26 cellular contexts compared by ENCODE assay signal in genomic region chr21:16353764-16354163, GRCh38.
"Had no signal": no experiment of that assay in that cellular context is flagged by ENCODE, and none has a peak within 500 bp of the region (broad histone marks: within the 10 kb centered on the region; RNA-seq: fewer than 3 reads in every experiment).

No MANE protein-coding gene starts in this region.

- H3K4me1 ChIP-seq: parathyroid adenoma, right atrium auricular region, stomach had no signal

- H3K27ac ChIP-seq: coronary artery, gastroesophageal sphincter, parathyroid adenoma, right atrium auricular region, stomach, tibial nerve had no signal

- H3K4me1 Mint-ChIP-seq: activated B cell treated with CpG ODN at 0.5 μM for 24 hours; immature natural killer cell; naive B cell; neural crest cell; stimulated activated naive B cell treated with anti-CD40 and anti-IgM and Interleukin-4, amounts not matched to agents 10 μg/mL and 1 μg/mL and 100 μg/mL, for 72 hours had no signal

- ATAC-seq: activated CD8-positive, alpha-beta T cell treated with anti-CD3 and anti-CD28 coated beads for 36 hours; activated naive CD4-positive, alpha-beta T cell treated with anti-CD3 and anti-CD28 coated beads, Interleukin-2, amount 50 U/mL, for 72 hours; activated T-cell treated with anti-CD3 and anti-CD28 coated beads, Interleukin-2, amount 50 U/mL, for 4 hours; effector memory CD8-positive, alpha-beta T cell; gastroesophageal sphincter; left colon; stimulated activated naive B cell treated with anti-CD40 and anti-IgM and Interleukin-4, amounts not matched to agents 10 μg/mL and 1 μg/mL and 100 μg/mL, for 72 hours had no signal

- H3K27me3 Mint-ChIP-seq: activated B cell treated with CpG ODN at 0.5 μM for 24 hours; activated CD8-positive, alpha-beta T cell treated with anti-CD3 and anti-CD28 coated beads for 36 hours; effector memory CD8-positive, alpha-beta T cell; naive B cell; stimulated activated naive B cell treated with anti-CD40 and anti-IgM and Interleukin-4, amounts not matched to agents 10 μg/mL and 1 μg/mL and 100 μg/mL, for 72 hours had no signal

- H3K27ac Mint-ChIP-seq: activated B cell treated with CpG ODN at 0.5 μM for 24 hours; activated CD8-positive, alpha-beta T cell treated with anti-CD3 and anti-CD28 coated beads for 36 hours; activated naive CD4-positive, alpha-beta T cell treated with anti-CD3 and anti-CD28 coated beads, Interleukin-2, amount 50 U/mL, for 72 hours; activated T-helper 2 cell treated with anti-CD3 and anti-CD28 coated beads, Interferon-gamma antibody, Interleukin-2, Interleukin-4, amounts not matched to agents 10 μg/mL and 5 μg/mL and 100 μg/mL, durations not matched to agents 14 hours and 24 hours and 36 hours; effector memory CD8-positive, alpha-beta T cell; immature natural killer cell; naive B cell; stimulated activated naive B cell treated with anti-CD40 and anti-IgM and Interleukin-4, amounts not matched to agents 10 μg/mL and 1 μg/mL and 100 μg/mL, for 72 hours had no signal

- H3K36me3 ChIP-seq: gastroesophageal sphincter, right atrium auricular region, stomach, tibial nerve had no signal

- H3K9me3 Mint-ChIP-seq: activated CD8-positive, alpha-beta T cell treated with anti-CD3 and anti-CD28 coated beads for 36 hours; activated T-cell treated with anti-CD3 and anti-CD28 coated beads, Interleukin-2, amount 50 U/mL, for 4 hours; activated T-helper 2 cell treated with anti-CD3 and anti-CD28 coated beads, Interferon-gamma antibody, Interleukin-2, Interleukin-4, amounts not matched to agents 10 μg/mL and 5 μg/mL and 100 μg/mL, durations not matched to agents 14 hours and 24 hours and 36 hours; effector memory CD8-positive, alpha-beta T cell; stimulated activated naive B cell treated with anti-CD40 and anti-IgM and Interleukin-4, amounts not matched to agents 10 μg/mL and 1 μg/mL and 100 μg/mL, for 72 hours had no signal

- H3K36me3 Mint-ChIP-seq: immature natural killer cell; naive B cell; stimulated activated naive B cell treated with anti-CD40 and anti-IgM and Interleukin-4, amounts not matched to agents 10 μg/mL and 1 μg/mL and 100 μg/mL, for 72 hours had no signal

- DNase-seq: activated B cell treated with CpG ODN at 0.5 μM for 24 hours; activated CD4-positive, alpha-beta T cell treated with anti-CD3 and anti-CD28 coated beads, Interleukin-2, amount 50 U/mL, for 1 hour; activated CD8-positive, alpha-beta T cell treated with anti-CD3 and anti-CD28 coated beads for 36 hours; activated T-cell treated with anti-CD3 and anti-CD28 coated beads, Interleukin-2, amount 50 U/mL, for 4 hours; anterior cingulate cortex; effector memory CD8-positive, alpha-beta T cell; hypothalamus; immature natural killer cell; kidney; left colon; mammary epithelial cell; naive B cell; occipital lobe; stimulated activated CD4-positive, alpha-beta T cell treated with anti-CD3 and anti-CD28 coated beads, Interleukin-1b, Interleukin-23, amount 100 ng/mL, for 48 hours; stimulated activated naive B cell treated with anti-CD40 and anti-IgM and Interleukin-4, amounts not matched to agents 10 μg/mL and 1 μg/mL and 100 μg/mL, for 72 hours; stomach; T-helper 2 cell had no signal

- FAIRE-seq: kidney had no signal

- H3K9me3 ChIP-seq: gastroesophageal sphincter, right atrium auricular region, stomach, tibial nerve had no signal

- H3K4me3 ChIP-seq: coronary artery, gastroesophageal sphincter, right atrium auricular region, smooth muscle cell, stomach, tibial nerve had no signal

- H3K4me3 Mint-ChIP-seq: activated B cell treated with CpG ODN at 0.5 μM for 24 hours; activated CD8-positive, alpha-beta T cell treated with anti-CD3 and anti-CD28 coated beads for 36 hours; activated T-cell treated with anti-CD3 and anti-CD28 coated beads, Interleukin-2, amount 50 U/mL, for 4 hours; effector memory CD8-positive, alpha-beta T cell; immature natural killer cell; naive B cell; neural crest cell; stimulated activated naive B cell treated with anti-CD40 and anti-IgM and Interleukin-4, amounts not matched to agents 10 μg/mL and 1 μg/mL and 100 μg/mL, for 72 hours had no signal

- H3K27me3 ChIP-seq: gastroesophageal sphincter, right atrium auricular region, stomach, tibial nerve had no signal
